In the genomic region with DNA sequence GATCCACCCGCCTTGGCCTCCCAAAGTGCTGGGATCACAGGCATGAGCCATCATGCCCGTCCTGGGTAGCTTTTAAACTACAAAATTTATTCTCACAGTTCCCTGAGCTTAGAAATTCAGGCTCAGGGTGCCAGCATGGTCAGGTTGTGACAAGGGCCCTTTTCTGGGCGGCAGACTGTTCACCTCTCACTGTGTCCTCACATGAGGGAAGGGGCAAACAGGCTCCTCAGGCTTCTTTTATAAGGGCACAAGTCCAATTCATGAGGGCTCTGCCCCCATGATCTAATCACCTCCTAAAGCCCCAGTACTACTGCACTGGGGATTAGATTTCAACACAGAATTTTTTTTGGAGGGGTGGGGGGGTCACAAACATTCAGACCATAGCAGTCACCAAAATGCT, we compare ENCODE assay signal across 3 cellular contexts. TPM values are rescaled to one million over a fixed set of nuclear protein-coding genes. Genes with fewer than 3 reads are reported as not detected.
"Had no signal": no experiment of that assay in that cellular context is flagged by ENCODE, and none has a peak within 500 bp of the region (broad histone marks: within the 10 kb centered on the region; RNA-seq: fewer than 3 reads in every experiment).

No MANE protein-coding gene starts in this region.

- ATAC-seq: GM12878 had no signal

- H3K4me3 ChIP-seq: GM12878 had no signal

- DNase-seq: GDM1, GF-D8 had no signal

RNA-seq across cellular contexts. Expression of a gene that starts 36.8 kb away (rescaled TPM):
- total RNA-seq: GM12878 had no signal
